10 cellular contexts compared by ENCODE assay signal in the genomic region with DNA sequence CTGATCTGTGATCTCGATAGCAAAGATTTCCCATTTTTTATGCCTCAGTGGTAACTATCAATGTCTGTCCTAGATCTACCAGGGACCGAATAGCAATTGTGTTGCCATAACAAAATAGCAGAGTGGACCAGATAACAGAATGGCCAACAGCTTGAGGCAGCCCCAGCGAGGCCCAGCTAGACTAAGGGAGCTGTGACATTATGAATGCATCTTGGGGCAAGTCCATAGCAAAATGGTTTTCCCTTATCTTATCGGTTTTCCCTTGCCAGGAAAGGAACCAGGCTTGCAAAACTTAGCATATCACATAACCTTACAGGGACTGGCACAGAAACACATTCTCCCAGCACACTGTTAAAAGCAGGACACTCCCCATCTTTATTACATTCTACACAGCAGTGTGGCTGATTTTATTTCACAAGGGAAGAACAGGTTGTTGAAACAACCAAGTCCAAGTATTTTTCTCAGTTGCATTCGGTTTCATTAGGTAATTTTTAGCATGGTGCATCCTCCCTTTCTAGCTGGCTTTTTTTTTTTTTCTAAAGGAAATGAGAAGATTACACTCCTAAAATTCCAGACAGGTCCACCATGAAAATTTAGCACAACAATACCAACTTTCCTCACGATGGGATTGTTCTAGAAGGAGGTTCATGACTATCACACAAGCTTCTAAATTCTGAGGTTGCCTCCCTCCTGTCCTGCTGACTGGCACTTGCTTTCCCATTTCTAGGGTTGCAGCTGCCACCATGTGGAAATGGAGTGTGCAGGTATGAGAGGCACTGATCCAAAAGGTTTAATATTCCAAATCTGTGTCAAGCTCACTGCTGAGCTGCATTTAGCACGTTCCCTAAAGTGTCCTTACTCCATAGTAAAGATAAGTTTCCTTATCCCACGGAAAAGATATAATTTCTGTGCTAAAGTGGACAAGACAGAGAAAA.
A peak's percentile ranks its signal among the peaks of the same experiment; 100 is the strongest.
DNase-seq lines count a peak whose midpoint lies in the region; ATAC-seq and TF ChIP-seq lines count a peak whose summit lies in the region.
"Had no signal": no experiment of that assay in that cellular context is flagged by ENCODE, and none has a peak within 500 bp of the region (broad histone marks: within the 10 kb centered on the region; RNA-seq: fewer than 3 reads in every experiment).

No MANE protein-coding gene starts in this region.

- peak overlapping the region; percentile 62 for H3K4me2 ChIP-seq in KMS-11

- no peaks in the 10 kb centered on the region for H3K36me3 Mint-ChIP-seq in endodermal cell (ENCODE audit: low read depth)
- no peaks in the 10 kb centered on the region for H3K36me3 Mint-ChIP-seq in type B pancreatic cell

- no peaks in the 10 kb centered on the region for H3K9me3 Mint-ChIP-seq in endodermal cell
- H3K9me3 Mint-ChIP-seq in type B pancreatic cell: peaks cover 6% of the 10 kb centered on the region

- H3K9ac ChIP-seq in KMS-11 (no peak overlapping the region), endodermal cell (ENCODE audit: extremely low read depth, low read length, poor library complexity, severe bottlenecking) (no peak overlapping the region)

- H3K4me3 ChIP-seq in KMS-11 (IDR thresholded peaks at IDR 0.05; ENCODE audit: insufficient read depth, low read depth, low read length): no peak overlapping the region
- no peak overlapping the region for H3K4me3 ChIP-seq in endodermal cell (ENCODE audit: low read length)
- H3K4me3 ChIP-seq: transverse colon had no signal

- H3K4me1 ChIP-seq in KMS-11 (ENCODE audit: low read depth, poor library complexity, severe bottlenecking) (peaks cover 47% of the 10 kb centered on the region), endodermal cell (ENCODE audit: control insufficient read depth, insufficient read depth, low read length) (no peaks in the 10 kb centered on the region)
- H3K4me1 ChIP-seq: transverse colon had no signal

- TF ChIP-seq CTCF in KMS-11 (conservative IDR thresholded peaks at IDR 0.05; ENCODE audit: low read depth, low read length) (peak; percentile 37; the same call in 1 of the 2 replicates), endodermal cell (conservative IDR thresholded peaks at IDR 0.05) (peak; percentile 46), type B pancreatic cell (conservative IDR thresholded peaks at IDR 0.05) (peak; percentile 28)

- H3K79me2 ChIP-seq in KMS-11 (ENCODE audit: insufficient read depth, low read depth): no peaks in the 10 kb centered on the region

- no peak overlapping the region for H3K4me3 Mint-ChIP-seq in endodermal cell
- H3K4me3 Mint-ChIP-seq in type B pancreatic cell: no peak overlapping the region

- 91 to 92% methylated on average over 6 to 8 of the region's 8 CpGs for WGBS in endodermal cell (ENCODE audit: insufficient coverage in 1 of 2, insufficient read length in 1 of 2), 2 experiments

- H3K27ac Mint-ChIP-seq in endodermal cell (no peak overlapping the region), type B pancreatic cell (no peak overlapping the region)

- H3K36me3 ChIP-seq in KMS-11 (ENCODE audit: insufficient read depth) (no peaks in the 10 kb centered on the region), endodermal cell (ENCODE audit: control insufficient read depth, insufficient read depth, low read length) (no peaks in the 10 kb centered on the region)
- H3K36me3 ChIP-seq: transverse colon had no signal

- H3K27me3 ChIP-seq in KMS-11 (ENCODE audit: insufficient read depth, low read depth) (no peaks in the 10 kb centered on the region), endodermal cell (ENCODE audit: control insufficient read depth, insufficient read depth, low read length, poor library complexity, severe bottlenecking) (no peaks in the 10 kb centered on the region)
- H3K27me3 ChIP-seq: transverse colon had no signal

- no peaks in the 10 kb centered on the region for H4K20me1 ChIP-seq in KMS-11 (ENCODE audit: insufficient read depth)

- DNase-seq in left cardiac atrium (no peak), cardiac septum (ENCODE audit: low spot score) (no peak), endodermal cell (no peak), type B pancreatic cell (ENCODE audit: extremely low spot score, unreplicated experiment) (no peak), NCI-H2171 treated with DMSO at 0.1 percent for 48 hours (lab: John Stamatoyannopoulos, UW) (no peak)
- DNase-seq in activated CD4-positive, alpha-beta T cell treated with anti-CD3 and anti-CD28 coated beads, Interleukin-2, amount 50 U/mL, for 4 hours: no peak
- DNase-seq: effector memory CD4-positive, alpha-beta T cell; transverse colon had no signal

- H3K4me1 Mint-ChIP-seq in endodermal cell: no peaks in the 10 kb centered on the region
- peaks cover 12% of the 10 kb centered on the region for H3K4me1 Mint-ChIP-seq in type B pancreatic cell (ENCODE audit: unreplicated experiment)

- ATAC-seq in left cardiac atrium: peak; percentile 12 to 61
- ATAC-seq in esophagus mucosa: no peak

- H3K27ac ChIP-seq in KMS-11 (peak overlapping the region; percentile 50; the same call in 1 of the 2 replicates), endodermal cell (ENCODE audit: low read depth, low read length) (no peak overlapping the region)
- H3K27ac ChIP-seq: transverse colon had no signal

- no peak overlapping the region for H2AFZ ChIP-seq in KMS-11 (ENCODE audit: low read depth)

- intact Hi-C loops in left cardiac atrium (cut with DNase I): no loop called here
- intact Hi-C loops in cardiac septum (cut with DNase I): loop anchor here (5.0 kb wide), 1 partner anchor 660 kb away; no protein-coding TSS in a partner anchor

- H3K27me3 Mint-ChIP-seq in endodermal cell (ENCODE audit: insufficient read depth) (no peaks in the 10 kb centered on the region), type B pancreatic cell (no peaks in the 10 kb centered on the region)

- H3K9me3 ChIP-seq in endodermal cell (ENCODE audit: control insufficient read depth, low read length): no peaks in the 10 kb centered on the region
- H3K9me3 ChIP-seq: transverse colon had no signal
